In genomic region chr3:55297706-55298105, GRCh38 we compare ENCODE assay signal across 18 cellular contexts.
"Had no signal": no experiment of that assay in that cellular context is flagged by ENCODE, and none has a peak within 500 bp of the region (broad histone marks: within the 10 kb centered on the region; RNA-seq: fewer than 3 reads in every experiment).

No MANE protein-coding gene starts in this region.

- H3K4me1 ChIP-seq: gastrocnemius medialis, left lung, parathyroid adenoma, spleen, upper lobe of left lung had no signal

- DNase-seq: activated CD4-positive, alpha-beta T cell treated with anti-CD3 and anti-CD28 coated beads, Interleukin-2, amount 50 U/mL, for 1 hour; activated CD4-positive, CD25-positive, alpha-beta regulatory T cell treated with anti-CD3 and anti-CD28 coated beads, Interleukin-2, amount 50 U/mL, for 72 hours; activated CD8-positive, alpha-beta memory T cell treated with anti-CD3 and anti-CD28 coated beads, Interleukin-2, amount 50 U/mL, for 4 hours; activated naive CD4-positive, alpha-beta T cell treated with anti-CD3 and anti-CD28 coated beads for 36 hours; activated naive CD8-positive, alpha-beta T cell treated with anti-CD3 and anti-CD28 coated beads, Interleukin-2, amount 50 U/mL, for 24 hours; activated T-cell treated with anti-CD3 and anti-CD28 coated beads, Interleukin-2, amount 50 U/mL, for 4 hours; aorta; brain microvascular endothelial cell; cortex of kidney; erythroblast; gastrocnemius medialis; head of caudate nucleus; left lung; spleen; stimulated activated naive B cell treated with anti-CD40 and anti-IgM and Interleukin-4, amounts not matched to agents 10 μg/mL and 1 μg/mL and 100 μg/mL, for 72 hours; upper lobe of left lung had no signal

- H3K4me3 ChIP-seq: gastrocnemius medialis, left lung, spleen, thoracic aorta, upper lobe of left lung had no signal

- H3K27me3 ChIP-seq: brain microvascular endothelial cell, gastrocnemius medialis, left lung, upper lobe of left lung had no signal

- H3K36me3 ChIP-seq: brain microvascular endothelial cell, gastrocnemius medialis, left lung, spleen, thoracic aorta, upper lobe of left lung had no signal

- H3K9me3 ChIP-seq: gastrocnemius medialis, left lung, thoracic aorta, upper lobe of left lung had no signal

- H3K27ac ChIP-seq: brain microvascular endothelial cell, gastrocnemius medialis, left lung, parathyroid adenoma, spleen, thoracic aorta, upper lobe of left lung had no signal
